1 cellular context compared by ENCODE assay signal in genomic region chr6:85580878-85581267, GRCh38.
TF ChIP-seq lines count a peak whose summit lies in the region.

No MANE protein-coding gene starts in this region.

TF ChIP-seq in K562, 482 proteins besides CTCF, POLR2A, EP300 and RAD21 (continued from another document):
- TF ChIP-seq ZNF518B (CRISPR knock-in tag; IDR thresholded peaks at IDR 0.05) (no peak), MXD1 (CRISPR knock-in tag; IDR thresholded peaks at IDR 0.05; ENCODE audit: borderline replicate concordance, poor library complexity, severe bottlenecking) (no peak), CBX8 (IDR thresholded peaks at IDR 0.05; ENCODE audit: borderline replicate concordance, extremely low read depth, low read depth, low read length, poor library complexity, severe bottlenecking) (no peak), BRF1 (IDR thresholded peaks at IDR 0.05; ENCODE audit: borderline replicate concordance, extremely low read depth, insufficient read length) (no peak), SAP30 (IDR thresholded peaks at IDR 0.05; ENCODE audit: borderline replicate concordance, insufficient read depth, low read depth, low read length, poor library complexity, severe bottlenecking) (no peak), PCBP2 (IDR thresholded peaks at IDR 0.05; ENCODE audit: low read depth, low read length, poor library complexity, severe bottlenecking) (no peak), ZFP36 (IDR thresholded peaks at IDR 0.05; ENCODE audit: low read depth, low read length, partially characterized antibody) (no peak), REST (CRISPR knock-in tag; IDR thresholded peaks at IDR 0.05; ENCODE audit: low read depth) (no peak), SOX6 (IDR thresholded peaks at IDR 0.05) (0 out of 2 replicates have a peak, but pooled peaks have one; percentile 20), PRMT5 (CRISPR knock-in tag; IDR thresholded peaks at IDR 0.05) (no peak), ZNF449 (CRISPR knock-in tag; IDR thresholded peaks at IDR 0.05) (no peak), MAFF (IDR thresholded peaks at IDR 0.05; ENCODE audit: low read length) (peak; percentile 64; the same call in 1 of the 2 replicates), CEBPG (CRISPR knock-in tag; IDR thresholded peaks at IDR 0.05) (no peak), CEBPG (tag; conservative IDR thresholded peaks at IDR 0.05 in 1 of 2, IDR thresholded peaks at IDR 0.05 in 1 of 2) (no peak), ATF3 (IDR thresholded peaks at IDR 0.05) (peak; percentile 46), ATF3 (CRISPR knock-in tag; conservative IDR thresholded peaks at IDR 0.05) (no peak), ZNF24 (IDR thresholded peaks at IDR 0.05) (no peak), ZNF12 (CRISPR knock-in tag; IDR thresholded peaks at IDR 0.05) (no peak), CSDE1 (IDR thresholded peaks at IDR 0.05) (no peak), ELK3 (CRISPR knock-in tag; IDR thresholded peaks at IDR 0.05) (no peak), TAL1 (IDR thresholded peaks at IDR 0.05) (no peak), SMAD2 (IDR thresholded peaks at IDR 0.05; ENCODE audit: low read depth, low read length) (no peak), CHD1 (IDR thresholded peaks at IDR 0.05; ENCODE audit: low read length) (no peak), RNF219 (CRISPR knock-in tag; IDR thresholded peaks at IDR 0.05) (no peak), YY1 (IDR thresholded peaks at IDR 0.05; ENCODE audit: borderline replicate concordance in 1 of 3, control insufficient read depth in 1 of 3, extremely low read depth in 1 of 3, insufficient read depth in 3 of 3, insufficient read length in 1 of 3, insufficient replicate concordance in 2 of 3, low read depth in 1 of 3, low read length in 2 of 3) (peak in 1 of 3 experiments; percentile 32), MEIS2 (IDR thresholded peaks at IDR 0.05; ENCODE audit: partially characterized antibody) (no peak), ETS2 (tag; IDR thresholded peaks at IDR 0.05; ENCODE audit: borderline replicate concordance, poor library complexity, severe bottlenecking) (no peak), MTA3 (IDR thresholded peaks at IDR 0.05; ENCODE audit: borderline replicate concordance) (0 out of 2 replicates have a peak, but pooled peaks have one; percentile 51), NFRKB (IDR thresholded peaks at IDR 0.05; ENCODE audit: low read depth) (no peak), MTF1 (CRISPR knock-in tag; IDR thresholded peaks at IDR 0.05; ENCODE audit: borderline replicate concordance) (no peak), CHCHD3 (CRISPR knock-in tag; IDR thresholded peaks at IDR 0.05) (no peak), C11orf30 (IDR thresholded peaks at IDR 0.05; ENCODE audit: low read depth) (peak; percentile 86), ARHGAP35 (IDR thresholded peaks at IDR 0.05; ENCODE audit: partially characterized antibody) (no peak), HDAC2 (IDR thresholded peaks at IDR 0.05) (no peak)
